8 cellular contexts compared by ENCODE assay signal in the genomic region with DNA sequence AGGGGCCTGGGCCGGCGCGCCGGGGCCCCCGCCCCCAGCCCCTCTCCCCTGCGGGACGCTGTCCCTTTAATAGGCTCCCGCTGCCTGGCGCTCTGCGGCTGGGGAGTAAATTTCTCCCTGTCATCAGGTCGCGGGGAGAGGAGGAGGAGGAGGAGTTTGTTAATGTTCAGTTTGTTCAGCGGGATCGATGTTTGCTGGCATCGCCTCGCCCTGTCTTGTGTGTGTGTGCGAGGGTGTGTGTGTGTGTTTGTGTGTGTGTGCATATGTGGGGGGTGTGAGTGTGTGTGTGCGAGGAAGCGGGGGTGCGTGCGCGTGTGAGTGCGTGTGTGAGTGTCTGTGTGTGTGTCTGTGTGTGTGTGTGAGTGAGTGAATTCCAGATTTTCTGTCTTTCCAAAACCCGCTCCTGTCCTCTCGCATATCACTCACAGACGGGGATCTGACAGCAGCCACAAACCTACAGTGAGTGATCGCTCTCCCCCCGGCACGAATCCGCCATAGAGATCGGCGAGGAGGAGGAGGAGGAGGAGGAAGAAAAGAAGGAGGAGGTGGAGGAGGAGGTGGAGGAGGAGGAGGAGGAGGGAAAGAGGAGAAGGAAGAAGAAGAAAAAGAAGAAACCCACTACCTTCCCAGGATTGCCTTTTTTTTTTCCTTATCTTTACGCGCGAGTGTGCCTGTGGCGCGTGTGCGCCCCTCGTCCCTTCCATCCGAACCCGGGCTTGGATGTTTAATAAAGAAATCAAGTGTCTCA. TPM values are rescaled to one million over a fixed set of nuclear protein-coding genes. Genes with fewer than 3 reads are reported as not detected.
DNase-seq lines count a peak whose midpoint lies in the region; ATAC-seq and TF ChIP-seq lines count a peak whose summit lies in the region.

A gene with protein sequence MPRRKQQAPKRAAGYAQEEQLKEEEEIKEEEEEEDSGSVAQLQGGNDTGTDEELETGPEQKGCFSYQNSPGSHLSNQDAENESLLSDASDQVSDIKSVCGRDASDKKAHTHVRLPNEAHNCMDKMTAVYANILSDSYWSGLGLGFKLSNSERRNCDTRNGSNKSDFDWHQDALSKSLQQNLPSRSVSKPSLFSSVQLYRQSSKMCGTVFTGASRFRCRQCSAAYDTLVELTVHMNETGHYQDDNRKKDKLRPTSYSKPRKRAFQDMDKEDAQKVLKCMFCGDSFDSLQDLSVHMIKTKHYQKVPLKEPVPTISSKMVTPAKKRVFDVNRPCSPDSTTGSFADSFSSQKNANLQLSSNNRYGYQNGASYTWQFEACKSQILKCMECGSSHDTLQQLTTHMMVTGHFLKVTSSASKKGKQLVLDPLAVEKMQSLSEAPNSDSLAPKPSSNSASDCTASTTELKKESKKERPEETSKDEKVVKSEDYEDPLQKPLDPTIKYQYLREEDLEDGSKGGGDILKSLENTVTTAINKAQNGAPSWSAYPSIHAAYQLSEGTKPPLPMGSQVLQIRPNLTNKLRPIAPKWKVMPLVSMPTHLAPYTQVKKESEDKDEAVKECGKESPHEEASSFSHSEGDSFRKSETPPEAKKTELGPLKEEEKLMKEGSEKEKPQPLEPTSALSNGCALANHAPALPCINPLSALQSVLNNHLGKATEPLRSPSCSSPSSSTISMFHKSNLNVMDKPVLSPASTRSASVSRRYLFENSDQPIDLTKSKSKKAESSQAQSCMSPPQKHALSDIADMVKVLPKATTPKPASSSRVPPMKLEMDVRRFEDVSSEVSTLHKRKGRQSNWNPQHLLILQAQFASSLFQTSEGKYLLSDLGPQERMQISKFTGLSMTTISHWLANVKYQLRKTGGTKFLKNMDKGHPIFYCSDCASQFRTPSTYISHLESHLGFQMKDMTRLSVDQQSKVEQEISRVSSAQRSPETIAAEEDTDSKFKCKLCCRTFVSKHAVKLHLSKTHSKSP (N-terminal part only) (plus strand): TSS at position 169 of the 748 bp plus-strand sequence. CDS start 936 bp downstream, outside the sequence.

- DNase-seq in HEK293T (ENCODE audit: extremely low spot score) (peak; percentile 64), SHP77 treated with DMSO at 0.1 percent for 48 hours (lab: John Stamatoyannopoulos, UW) (peak; percentile 66), left ventricle myocardium superior (peak; percentile 50), retina (peak; percentile 79)
- peak; percentile 57 to 65 for DNase-seq in activated naive CD4-positive, alpha-beta T cell treated with anti-CD3 and anti-CD28 coated beads, Interleukin-2, amount 50 U/mL, for 72 hours (ENCODE audit: low spot score in 2 of 2)

- peak within 1 kb of the TSS; percentile 94 to 99 for H3K27ac Mint-ChIP-seq in activated naive CD4-positive, alpha-beta T cell treated with anti-CD3 and anti-CD28 coated beads, Interleukin-2, amount 50 U/mL, for 72 hours

- H3K9me3 Mint-ChIP-seq in activated naive CD4-positive, alpha-beta T cell treated with anti-CD3 and anti-CD28 coated beads, Interleukin-2, amount 50 U/mL, for 72 hours, result peaks cover 0 to 4% of the 10 kb centered on the region in 2 donors

- POLR2A ChIA-PET in HEK293T (lab: Yijun Ruan, JAX), result interaction anchor here (0.6 to 1.2 kb wide), 2 partner anchors 29 to 41 kb away, joined by 3 read pairs; no protein-coding TSS in a partner anchor

- peak; percentile 25 to 50 for ATAC-seq in activated naive CD4-positive, alpha-beta T cell treated with anti-CD3 and anti-CD28 coated beads, Interleukin-2, amount 50 U/mL, for 72 hours
- ATAC-seq in left ventricle myocardium superior (peak; percentile 74), GM18511 (IDR thresholded peaks at IDR 0.05; ENCODE audit: unreplicated experiment) (no peak), HG02588 (IDR thresholded peaks at IDR 0.05; ENCODE audit: unreplicated experiment) (no peak), GM19463 (IDR thresholded peaks at IDR 0.05; ENCODE audit: unreplicated experiment) (no peak)

- intact Hi-C loops in left ventricle myocardium superior (cut with micrococcal nuclease), result no loop called here

- CTCF ChIA-PET in HEK293T (lab: Yijun Ruan, JAX), result no interaction called here

- peaks cover 42 to 54% of the 10 kb centered on the region in 2 donors for H3K36me3 Mint-ChIP-seq in activated naive CD4-positive, alpha-beta T cell treated with anti-CD3 and anti-CD28 coated beads, Interleukin-2, amount 50 U/mL, for 72 hours

TF ChIP-seq in HEK293T, 16 proteins besides CTCF, POLR2A, EP300 and RAD21:
- TF ChIP-seq ELF4 (IDR thresholded peaks at IDR 0.05) (no peak), CTBP1 (IDR thresholded peaks at IDR 0.05; ENCODE audit: borderline replicate concordance) (peak; percentile 59; the same call in 1 of the 2 replicates), FOXK2 (IDR thresholded peaks at IDR 0.05) (no peak), BHLHE40 (IDR thresholded peaks at IDR 0.05; ENCODE audit: borderline replicate concordance) (no peak), FOXM1 (IDR thresholded peaks at IDR 0.05; ENCODE audit: borderline replicate concordance) (no peak), NFRKB (IDR thresholded peaks at IDR 0.05) (no peak), LEF1 (IDR thresholded peaks at IDR 0.05; ENCODE audit: borderline replicate concordance) (no peak), TARDBP (IDR thresholded peaks at IDR 0.05) (peak; percentile 10; the same call in 1 of the 2 replicates), SUZ12 (IDR thresholded peaks at IDR 0.05) (no peak), L3MBTL2 (conservative IDR thresholded peaks at IDR 0.05) (peak; percentile 53)
- TF ChIP-seq, protein P1, sequence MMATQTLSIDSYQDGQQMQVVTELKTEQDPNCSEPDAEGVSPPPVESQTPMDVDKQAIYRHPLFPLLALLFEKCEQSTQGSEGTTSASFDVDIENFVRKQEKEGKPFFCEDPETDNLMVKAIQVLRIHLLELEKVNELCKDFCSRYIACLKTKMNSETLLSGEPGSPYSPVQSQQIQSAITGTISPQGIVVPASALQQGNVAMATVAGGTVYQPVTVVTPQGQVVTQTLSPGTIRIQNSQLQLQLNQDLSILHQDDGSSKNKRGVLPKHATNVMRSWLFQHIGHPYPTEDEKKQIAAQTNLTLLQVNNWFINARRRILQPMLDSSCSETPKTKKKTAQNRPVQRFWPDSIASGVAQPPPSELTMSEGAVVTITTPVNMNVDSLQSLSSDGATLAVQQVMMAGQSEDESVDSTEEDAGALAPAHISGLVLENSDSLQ (IDR thresholded peaks at IDR 0.05), result peak; percentile 86

RNA-seq across cellular contexts. Expression of the gene that starts here (rescaled TPM):
- 10 to 100 TPM; 31.4 to 91.0 TPM for total RNA-seq in activated naive CD4-positive, alpha-beta T cell treated with anti-CD3 and anti-CD28 coated beads, Interleukin-2, amount 50 U/mL, for 72 hours
- 5.2 TPM for total RNA-seq in left ventricle myocardium superior

Comparison
In these comparisons a context has a peak if more than half of its experiments do, and no peak if none do; other contexts are left out.
1. ATAC-seq: peak in activated naive CD4-positive, alpha-beta T cell treated with anti-CD3 and anti-CD28 coated beads, Interleukin-2, amount 50 U/mL, for 72 hours (2 of 2) and left ventricle myocardium superior (single experiment); none in GM18511 (single experiment), HG02588 (single experiment) and GM19463 (single experiment).
2. Peak in every context shown above with its lines, with median percentiles within 50 percentile points of each other: DNase-seq.